17 cellular contexts compared by ENCODE assay signal in the genomic region with DNA sequence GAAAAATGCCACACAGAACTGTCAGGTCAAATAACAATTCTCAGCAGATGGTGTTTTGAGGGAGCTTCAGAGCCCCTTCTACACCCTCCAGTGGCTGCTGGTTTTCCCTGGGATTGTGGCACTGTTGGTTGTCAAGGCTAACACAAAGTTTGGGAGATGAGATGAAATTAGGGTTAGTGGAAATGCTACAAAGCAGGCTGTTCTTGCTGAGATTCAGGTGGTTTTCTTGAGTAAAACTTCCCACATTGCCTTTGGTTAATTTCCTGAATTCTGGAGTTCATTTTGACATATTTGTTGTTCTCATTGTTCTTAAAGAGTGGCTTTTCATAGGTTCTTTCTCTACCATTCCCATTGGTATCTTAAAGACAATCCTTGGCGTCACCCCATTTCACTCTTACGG. TPM values are rescaled to one million over a fixed set of nuclear protein-coding genes. Genes with fewer than 3 reads are reported as not detected.
DNase-seq lines count a peak whose midpoint lies in the region; ATAC-seq, FAIRE-seq and TF ChIP-seq lines count a peak whose summit lies in the region.
"Had no signal": no experiment of that assay in that cellular context is flagged by ENCODE, and none has a peak within 500 bp of the region (broad histone marks: within the 10 kb centered on the region; RNA-seq: fewer than 3 reads in every experiment).

No MANE protein-coding gene starts in this region.

- peak overlapping the region; percentile 33 for H3K27ac Mint-ChIP-seq in activated naive CD4-positive, alpha-beta T cell treated with anti-CD3 and anti-CD28 coated beads, Interleukin-2, amount 10 ng/mL, durations not matched to agents 7 days and 5 days
- H3K27ac Mint-ChIP-seq in astrocyte (ENCODE audit: unreplicated experiment) (peak overlapping the region; percentile 78), glutamatergic neuron (ENCODE audit: unreplicated experiment) (peak overlapping the region; percentile 91)

- CTCF ChIA-PET in activated naive CD4-positive, alpha-beta T cell treated with anti-CD3 and anti-CD28 coated beads, Interleukin-2, amount 10 ng/mL, durations not matched to agents 7 days and 5 days (lab: Charles Lee) = no interaction called here
- CTCF ChIA-PET in HEK293 (lab: Yijun Ruan, JAX) = no interaction called here

- no peaks in the 10 kb centered on the region for H3K27me3 ChIP-seq in astrocyte (ENCODE audit: insufficient read depth, low read length)

- ATAC-seq in GM19452 (IDR thresholded peaks at IDR 0.05; ENCODE audit: unreplicated experiment) (no peak), HG03442 (IDR thresholded peaks at IDR 0.05; ENCODE audit: unreplicated experiment) (no peak)

- no peak overlapping the region for H3K4me2 ChIP-seq in astrocyte (ENCODE audit: low read length)

- H2AFZ ChIP-seq in astrocyte (ENCODE audit: low read depth, low read length) = no peak overlapping the region

- peaks cover 88% of the 10 kb centered on the region for H3K36me3 Mint-ChIP-seq in activated naive CD4-positive, alpha-beta T cell treated with anti-CD3 and anti-CD28 coated beads, Interleukin-2, amount 10 ng/mL, durations not matched to agents 7 days and 5 days
- peaks cover 56% of the 10 kb centered on the region for H3K36me3 Mint-ChIP-seq in astrocyte (ENCODE audit: low read depth, unreplicated experiment)
- peaks cover 56% of the 10 kb centered on the region for H3K36me3 Mint-ChIP-seq in glutamatergic neuron (ENCODE audit: unreplicated experiment)

- H3K27ac ChIP-seq in HEK293 (ENCODE audit: extremely low read depth, low read depth, low read length) = no peak overlapping the region
- no peak overlapping the region for H3K27ac ChIP-seq in astrocyte (ENCODE audit: low read depth, low read length)
- H3K27ac ChIP-seq: SK-N-MC had no signal

- POLR2A ChIA-PET in HEK293 (lab: Yijun Ruan, JAX) = interaction anchor here (1.1 kb wide), 1 partner anchor 22 kb away, joined by 3 read pairs; a partner anchor contains a TSS

- H3K9me3 ChIP-seq in HEK293 (ENCODE audit: control insufficient read depth, insufficient read depth, low read depth, low read length) = no peaks in the 10 kb centered on the region
- H3K9me3 ChIP-seq in astrocyte (ENCODE audit: insufficient read depth, low read depth, low read length) = peaks cover 20% of the 10 kb centered on the region

- TF ChIP-seq CTCF in HEK293 (tag by site-specific recombination; IDR thresholded peaks at IDR 0.05) (no peak), astrocyte (IDR thresholded peaks at IDR 0.05; ENCODE audit: insufficient read depth, low read depth, low read length) (no peak), glutamatergic neuron (IDR thresholded peaks at IDR 0.05; ENCODE audit: partially characterized antibody, unreplicated experiment) (no peak)

- H3K36me3 ChIP-seq in HEK293 (ENCODE audit: control insufficient read depth in 2 of 2, insufficient read depth in 1 of 2, low read length in 2 of 2) (peaks cover 18 to 85% of the 10 kb centered on the region in 2 experiments), astrocyte (ENCODE audit: insufficient read depth, low read length) (peaks cover 30% of the 10 kb centered on the region)

- H3K27me3 Mint-ChIP-seq in activated naive CD4-positive, alpha-beta T cell treated with anti-CD3 and anti-CD28 coated beads, Interleukin-2, amount 10 ng/mL, durations not matched to agents 7 days and 5 days = no peaks in the 10 kb centered on the region
- no peaks in the 10 kb centered on the region for H3K27me3 Mint-ChIP-seq in astrocyte (ENCODE audit: low read depth, unreplicated experiment)
- H3K27me3 Mint-ChIP-seq in glutamatergic neuron (ENCODE audit: unreplicated experiment) = peaks cover 4% of the 10 kb centered on the region

- H3K4me1 ChIP-seq in HEK293 (ENCODE audit: control insufficient read depth, insufficient read depth, low read length) = no peaks in the 10 kb centered on the region
- H3K4me1 ChIP-seq in astrocyte (ENCODE audit: insufficient read depth, low read length) = no peaks in the 10 kb centered on the region

- H3K4me3 Mint-ChIP-seq in activated naive CD4-positive, alpha-beta T cell treated with anti-CD3 and anti-CD28 coated beads, Interleukin-2, amount 10 ng/mL, durations not matched to agents 7 days and 5 days = no peak overlapping the region
- H3K4me3 Mint-ChIP-seq in astrocyte (ENCODE audit: unreplicated experiment) (no peak overlapping the region), glutamatergic neuron (ENCODE audit: unreplicated experiment) (peak overlapping the region; percentile 20)
- H3K4me3 Mint-ChIP-seq: CD14-positive monocyte had no signal

- H3K4me1 Mint-ChIP-seq in activated naive CD4-positive, alpha-beta T cell treated with anti-CD3 and anti-CD28 coated beads, Interleukin-2, amount 10 ng/mL, durations not matched to agents 7 days and 5 days = peaks cover 5% of the 10 kb centered on the region
- H3K4me1 Mint-ChIP-seq in astrocyte (ENCODE audit: low read depth, unreplicated experiment) (peaks cover 2% of the 10 kb centered on the region), glutamatergic neuron (ENCODE audit: low read depth, unreplicated experiment) (no peaks in the 10 kb centered on the region)
- H3K4me1 Mint-ChIP-seq: CD14-positive monocyte had no signal

- H4K20me1 ChIP-seq in astrocyte (ENCODE audit: insufficient read depth, low read length) = no peaks in the 10 kb centered on the region

- no peak overlapping the region for H3K9ac ChIP-seq in astrocyte (ENCODE audit: low read length)

- H3K9me3 Mint-ChIP-seq in activated naive CD4-positive, alpha-beta T cell treated with anti-CD3 and anti-CD28 coated beads, Interleukin-2, amount 10 ng/mL, durations not matched to agents 7 days and 5 days = peaks cover 35% of the 10 kb centered on the region
- H3K9me3 Mint-ChIP-seq in astrocyte (ENCODE audit: unreplicated experiment) (peaks cover 30% of the 10 kb centered on the region), glutamatergic neuron (ENCODE audit: unreplicated experiment) (peaks cover 10% of the 10 kb centered on the region)

- no peaks in the 10 kb centered on the region for H3K79me2 ChIP-seq in astrocyte (ENCODE audit: insufficient read depth, low read length)

- H3K4me3 ChIP-seq in HEK293 (ENCODE audit: low read depth, low read length) (no peak overlapping the region), astrocyte (ENCODE audit: insufficient read depth, low read depth, low read length) (no peak overlapping the region)
- H3K4me3 ChIP-seq: HAP-1, SK-N-MC had no signal

- no peak for FAIRE-seq in astrocyte (lab: Jason Lieb, UNC)

- DNase-seq in activated naive CD4-positive, alpha-beta T cell treated with anti-CD3 and anti-CD28 coated beads, Interleukin-2, amount 10 ng/mL, durations not matched to agents 7 days and 5 days = no peak
- DNase-seq in activated naive CD4-positive, alpha-beta T cell treated with Interleukin-2 at 50 U/mL for 16 hours = no peak
- DNase-seq in astrocyte (ENCODE audit: low read depth) (no peak), glutamatergic neuron (no peak)
- DNase-seq: ACHN, DMS79, NCI-H1105, NCI-H2081, NCI-H226, NCI-H82, SHP77 had no signal

TF ChIP-seq in HEK293, 187 proteins besides CTCF, POLR2A, EP300 and RAD21:
- TF ChIP-seq, protein P1, sequence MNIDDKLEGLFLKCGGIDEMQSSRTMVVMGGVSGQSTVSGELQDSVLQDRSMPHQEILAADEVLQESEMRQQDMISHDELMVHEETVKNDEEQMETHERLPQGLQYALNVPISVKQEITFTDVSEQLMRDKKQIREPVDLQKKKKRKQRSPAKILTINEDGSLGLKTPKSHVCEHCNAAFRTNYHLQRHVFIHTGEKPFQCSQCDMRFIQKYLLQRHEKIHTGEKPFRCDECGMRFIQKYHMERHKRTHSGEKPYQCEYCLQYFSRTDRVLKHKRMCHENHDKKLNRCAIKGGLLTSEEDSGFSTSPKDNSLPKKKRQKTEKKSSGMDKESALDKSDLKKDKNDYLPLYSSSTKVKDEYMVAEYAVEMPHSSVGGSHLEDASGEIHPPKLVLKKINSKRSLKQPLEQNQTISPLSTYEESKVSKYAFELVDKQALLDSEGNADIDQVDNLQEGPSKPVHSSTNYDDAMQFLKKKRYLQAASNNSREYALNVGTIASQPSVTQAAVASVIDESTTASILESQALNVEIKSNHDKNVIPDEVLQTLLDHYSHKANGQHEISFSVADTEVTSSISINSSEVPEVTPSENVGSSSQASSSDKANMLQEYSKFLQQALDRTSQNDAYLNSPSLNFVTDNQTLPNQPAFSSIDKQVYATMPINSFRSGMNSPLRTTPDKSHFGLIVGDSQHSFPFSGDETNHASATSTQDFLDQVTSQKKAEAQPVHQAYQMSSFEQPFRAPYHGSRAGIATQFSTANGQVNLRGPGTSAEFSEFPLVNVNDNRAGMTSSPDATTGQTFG (tag by site-specific recombination; IDR thresholded peaks at IDR 0.05; ENCODE audit: borderline replicate concordance) = no peak
- peak; percentile 100 for TF ChIP-seq ZNF677 (tag by site-specific recombination; IDR thresholded peaks at IDR 0.05)

RNA-seq across cellular contexts. Expression of a gene that starts 22.1 kb away (rescaled TPM):
- total RNA-seq in astrocyte = 37.5 and 38.7 TPM in 2 replicates
- total RNA-seq in glutamatergic neuron (ENCODE audit: unreplicated experiment) = 57.1 TPM

RNA-seq across cellular contexts. Expression of a gene that starts 35.3 kb away (rescaled TPM):
- total RNA-seq in astrocyte (11.8 and 15.2 TPM in 2 replicates), glutamatergic neuron (ENCODE audit: unreplicated experiment) (13.7 TPM)

Comparison
In these comparisons a context has a peak if more than half of its experiments do, and no peak if none do; other contexts are left out.
1. H3K27ac Mint-ChIP-seq: peak in every context shown above with its lines; median percentile 91 in glutamatergic neuron; 78 in astrocyte; 33 in activated naive CD4-positive, alpha-beta T cell treated with anti-CD3 and anti-CD28 coated beads, Interleukin-2, amount 10 ng/mL, durations not matched to agents 7 days and 5 days.